8 cellular contexts compared by ENCODE assay signal in genomic region chr19:12783849-12784393, GRCh38. TPM values are rescaled to one million over a fixed set of nuclear protein-coding genes. Genes with fewer than 3 reads are reported as not detected.
DNase-seq lines count a peak whose midpoint lies in the region; ATAC-seq and TF ChIP-seq lines count a peak whose summit lies in the region.

No MANE protein-coding gene starts in this region.

- BruUV-seq in OCI-LY7 (replicated peaks; lab: Mats Ljungman, UMichigan), result no TSS peak

- H3K27me3 Mint-ChIP-seq in endothelial cell (ENCODE audit: unreplicated experiment) (peaks cover 15% of the 10 kb centered on the region), natural killer cell (ENCODE audit: low read depth in 2 of 2) (no peaks in the 10 kb centered on the region)

- POLR2A ChIA-PET in AG04450 (lab: Yijun Ruan, JAX), result interaction anchor here (1.0 kb wide), 1 partner anchor 9 kb away, joined by 3 read pairs; no protein-coding TSS in a partner anchor
- POLR2A ChIA-PET in OCI-LY7 (lab: Charles Lee), result interaction anchor here (0.7 kb wide), 1 partner anchor 9 kb away, joined by 4 read pairs; no protein-coding TSS in a partner anchor

- no peaks in the 10 kb centered on the region for H3K36me3 ChIP-seq in OCI-LY7 (ENCODE audit: insufficient read depth, low read length)

- intact Hi-C loops in OCI-LY7 (cut with micrococcal nuclease; ENCODE audit: unreplicated experiment) (no loop called here), natural killer cell (cut with micrococcal nuclease) (loop anchor here (10.0 kb wide), 1 partner anchor 261 kb away; no protein-coding TSS in a partner anchor)

- H3K4me3 Mint-ChIP-seq in endothelial cell (ENCODE audit: unreplicated experiment) (peak overlapping the region; percentile 84), natural killer cell (peak overlapping the region; percentile 17)

- H3K9me2 ChIP-seq in OCI-LY7 (ENCODE audit: insufficient read depth, low read length), result no peaks in the 10 kb centered on the region

- H3K36me3 Mint-ChIP-seq in endothelial cell (ENCODE audit: low read depth, unreplicated experiment), result no peaks in the 10 kb centered on the region
- H3K36me3 Mint-ChIP-seq in natural killer cell, result no peaks in the 10 kb centered on the region

- no peak overlapping the region for H3K4me3 ChIP-seq in AG04450 (ENCODE audit: low read depth, low read length)
- H3K4me3 ChIP-seq in OCI-LY7 (ENCODE audit: low read depth, low read length, poor library complexity, severe bottlenecking), result peak overlapping the region; percentile 62

- H3K4me2 ChIP-seq in OCI-LY7 (ENCODE audit: low read length), result peak overlapping the region; percentile 67

- H3K27ac Mint-ChIP-seq in endothelial cell (ENCODE audit: unreplicated experiment), result peak overlapping the region; percentile 95
- peak overlapping the region in 1 of 2 donors; percentile 19 for H3K27ac Mint-ChIP-seq in natural killer cell

- H3K9me3 Mint-ChIP-seq in endothelial cell (ENCODE audit: unreplicated experiment) (no peaks in the 10 kb centered on the region), natural killer cell (no peaks in the 10 kb centered on the region)

- H3K27ac ChIP-seq in AG04450 (ENCODE audit: low read depth, low read length), result peak overlapping the region; percentile 83
- H3K27ac ChIP-seq in OCI-LY7 (ENCODE audit: low read depth, low read length, poor library complexity, severe bottlenecking), result peak overlapping the region; percentile 27

- H3K4me1 ChIP-seq in OCI-LY7 (ENCODE audit: insufficient read depth, low read length, poor library complexity, severe bottlenecking), result peaks cover 67% of the 10 kb centered on the region

- peaks cover 22% of the 10 kb centered on the region for H3K4me1 Mint-ChIP-seq in endothelial cell (ENCODE audit: unreplicated experiment)
- peaks cover 7 to 19% of the 10 kb centered on the region in 2 donors for H3K4me1 Mint-ChIP-seq in natural killer cell

- peak overlapping the region; percentile 47; the same call in 1 of the 2 replicates for H2AFZ ChIP-seq in OCI-LY7 (ENCODE audit: low read length)

- no peaks in the 10 kb centered on the region; the same call in 1 of the 2 replicates for H3K9me3 ChIP-seq in AG04450 (ENCODE audit: control insufficient read depth, insufficient read depth, low read length)
- no peaks in the 10 kb centered on the region for H3K9me3 ChIP-seq in OCI-LY7 (ENCODE audit: low read length)

- H4K20me1 ChIP-seq in OCI-LY7 (ENCODE audit: insufficient read depth, low read length), result no peaks in the 10 kb centered on the region

- ATAC-seq in natural killer cell, result no peak
- no peak for ATAC-seq in HG03342 (IDR thresholded peaks at IDR 0.05; ENCODE audit: unreplicated experiment)

- DNase-seq in AG04450 (ENCODE audit: low read depth, low spot score), result no peak
- DNase-seq in OCI-LY7 (ENCODE audit: low spot score), result no peak
- no peak for DNase-seq in endothelial cell (ENCODE audit: low spot score)
- DNase-seq in natural killer cell, result no peak
- DNase-seq in NCI-H128 (lab: John Stamatoyannopoulos, UW; ENCODE audit: unreplicated experiment), result no peak
- no peak for DNase-seq in NCI-H2081 (lab: John Stamatoyannopoulos, UW)
- no peak for DNase-seq in T1000 (lab: John Stamatoyannopoulos, UW)

- TF ChIP-seq CTCF in AG04450 (IDR thresholded peaks at IDR 0.05; ENCODE audit: low read depth, low read length) (no peak), OCI-LY7 (conservative IDR thresholded peaks at IDR 0.05; ENCODE audit: low read length) (no peak), endothelial cell (IDR thresholded peaks at IDR 0.05; ENCODE audit: unreplicated experiment) (no peak), natural killer cell (IDR thresholded peaks at IDR 0.05) (no peak)

- CTCF ChIA-PET in AG04450 (lab: Charles Lee), result interaction anchor here (0.9 kb wide), 1 partner anchor 18 kb away, joined by 6 read pairs; no protein-coding TSS in a partner anchor
- CTCF ChIA-PET in OCI-LY7 (lab: Charles Lee; ENCODE audit: unreplicated experiment), result interaction anchor here (1.0 kb wide), 1 partner anchor 9 kb away, joined by 3 read pairs; no protein-coding TSS in a partner anchor

- H3K27me3 ChIP-seq in AG04450 (ENCODE audit: control insufficient read depth, insufficient read depth, low read length), result no peaks in the 10 kb centered on the region

- H3K79me2 ChIP-seq in OCI-LY7 (ENCODE audit: insufficient read depth, low read depth, low read length), result no peaks in the 10 kb centered on the region

RNA-seq across cellular contexts. Expression of gene JUNB, which starts 7.4 kb away (rescaled TPM):
- polyA plus RNA-seq in AG04450 (2011; rRNA removed), result 24.1 and 44.3 TPM in 2 replicates
- 15.7 and 16.4 TPM in 2 replicates for polyA minus RNA-seq in AG04450 (2011; rRNA and poly(A)+ RNA removed)
- total RNA-seq in OCI-LY7 (2014; rRNA removed; shearing (Covaris generic)), result 43.7 and 45.5 TPM in 2 replicates
- total RNA-seq in OCI-LY7 (2022) (31.8 TPM in 2 replicates), endothelial cell (ENCODE audit: unreplicated experiment) (20.6 TPM), natural killer cell (100 to 1,000 TPM; 781 to 903 (median 859) TPM)

RNA-seq across cellular contexts. Expression of gene HOOK2, which starts 8.6 kb away (rescaled TPM):
- polyA plus RNA-seq in AG04450 (2011; rRNA removed), result 5.5 and 6.4 TPM in 2 replicates
- polyA minus RNA-seq in AG04450 (2011; rRNA and poly(A)+ RNA removed), result 4.7 and 5.7 TPM in 2 replicates
- 7.4 and 9.1 TPM in 2 replicates for total RNA-seq in OCI-LY7 (2014; rRNA removed; shearing (Covaris generic))
- total RNA-seq in OCI-LY7 (2022) (28.8 and 29.4 TPM in 2 replicates), endothelial cell (ENCODE audit: unreplicated experiment) (30.3 TPM), natural killer cell (10 to 100 TPM; 13.3 to 15.3 (median 13.9) TPM)

RNA-seq across cellular contexts. Expression of gene PRDX2, which starts 17.7 kb away (rescaled TPM):
- polyA plus RNA-seq in AG04450 (2011; rRNA removed), result 187 and 237 TPM in 2 replicates
- 146 and 200 TPM in 2 replicates for polyA minus RNA-seq in AG04450 (2011; rRNA and poly(A)+ RNA removed)
- 344 and 399 TPM in 2 replicates for total RNA-seq in OCI-LY7 (2014; rRNA removed; shearing (Covaris generic))
- total RNA-seq in OCI-LY7 (2022) (345 and 357 TPM in 2 replicates), endothelial cell (ENCODE audit: unreplicated experiment) (215 TPM), natural killer cell (10 to 100 TPM; 28.8 to 67.1 (median 66.9) TPM)

RNA-seq across cellular contexts. Expression of gene THSD8, which starts 17.9 kb away (rescaled TPM):
- polyA plus RNA-seq in AG04450 (2011; rRNA removed), result 1.6 and 2.4 TPM in 2 replicates
- polyA minus RNA-seq in AG04450 (2011; rRNA and poly(A)+ RNA removed), result 0.74 TPM in 1 of 2 replicates, not detected in the other
- total RNA-seq in OCI-LY7 (2014; rRNA removed; shearing (Covaris generic)), result not detected in 2 replicates
- total RNA-seq in OCI-LY7 (2022) (42.7 and 42.8 TPM in 2 replicates), endothelial cell (ENCODE audit: unreplicated experiment) (14.2 TPM), natural killer cell (1 to 10 TPM; 1.7 to 2.8 (median 2.2) TPM)

RNA-seq across cellular contexts. Expression of gene RNASEH2A, which starts 22.5 kb away (rescaled TPM):
- polyA plus RNA-seq in AG04450 (2011; rRNA removed), result 11.6 and 11.7 TPM in 2 replicates
- 15.1 and 18.8 TPM in 2 replicates for polyA minus RNA-seq in AG04450 (2011; rRNA and poly(A)+ RNA removed)
- 115 and 130 TPM in 2 replicates for total RNA-seq in OCI-LY7 (2014; rRNA removed; shearing (Covaris generic))
- total RNA-seq in OCI-LY7 (2022) (86.0 and 90.5 TPM in 2 replicates), endothelial cell (ENCODE audit: unreplicated experiment) (26.9 TPM), natural killer cell (1 to 10 TPM; 6.6 to 8.7 (median 7.4) TPM)

Comparison
In these comparisons a context has a peak if more than half of its experiments do, and no peak if none do; other contexts are left out.
1. RNA of gene JUNB, which starts 7.4 kb away (total RNA-seq): 781 to 903 TPM in natural killer cell; 31.8 to 45.5 TPM in OCI-LY7 and 20.6 TPM in endothelial cell (single experiment); every median in the first group is over 10 times any median in the second.